Comparison of ENCODE assay signal across 9 cellular contexts in genomic region chr4:8274772-8275241, GRCh38. TPM values are rescaled to one million over a fixed set of nuclear protein-coding genes. Genes with fewer than 3 reads are reported as not detected.
DNase-seq lines count a peak whose midpoint lies in the region.
"Had no signal": no experiment of that assay in that cellular context is flagged by ENCODE, and none has a peak within 500 bp of the region (broad histone marks: within the 10 kb centered on the region; RNA-seq: fewer than 3 reads in every experiment).

No MANE protein-coding gene starts in this region.

- no peak overlapping the region for H3K27ac ChIP-seq in SJCRH30

- peaks cover 15% of the 10 kb centered on the region; the same call in 1 of the 2 replicates for H3K4me1 ChIP-seq in SJCRH30

- no peaks in the 10 kb centered on the region for H3K27me3 ChIP-seq in SJCRH30

- no peaks in the 10 kb centered on the region for H3K9me3 ChIP-seq in SJCRH30 (replicated peaks)

- DNase-seq in DMS79 (lab: John Stamatoyannopoulos, UW) (peak; percentile 63), SJCRH30 (peak; percentile 86 to 87), glomerular visceral epithelial cell (ENCODE audit: extremely low spot score) (peak; percentile 24), pons (ENCODE audit: low spot score) (peak; percentile 77), NCI-H510A treated with DMSO at 0.1 percent for 48 hours (lab: John Stamatoyannopoulos, UW) (no peak), GF-D8 (lab: John Stamatoyannopoulos, UW) (no peak), activated gamma-delta T cell treated with Interleukin-2 at 50 U/mL for 16 hours (no peak), GM19238 (ENCODE audit: insufficient read length, low spot score) (no peak)

- no peaks in the 10 kb centered on the region for H3K36me3 ChIP-seq in SJCRH30

- H3K4me3 ChIP-seq in SJCRH30, result no peak overlapping the region

RNA-seq across cellular contexts. Expression of gene HTRA3, which starts 5.3 kb away (rescaled TPM):
- total RNA-seq in SJCRH30 (2014; rRNA removed; shearing (Covaris generic)), result 0.08 TPM in 1 of 2 replicates, not detected in the other
- total RNA-seq: NCI-H460 had no signal

Comparison
In these comparisons a context has a peak if more than half of its experiments do, and no peak if none do; other contexts are left out.
1. DNase-seq: peak in DMS79 (single experiment), SJCRH30 (2 of 2), glomerular visceral epithelial cell (single experiment) and pons (single experiment); none in NCI-H510A treated with DMSO at 0.1 percent for 48 hours (single experiment), GF-D8 (single experiment), activated gamma-delta T cell treated with Interleukin-2 at 50 U/mL for 16 hours (single experiment) and GM19238 (single experiment).